Comparison of ENCODE assay signal across 1 cellular context in genomic region chr4:7650606-7651400, GRCh38.
TF ChIP-seq lines count a peak whose summit lies in the region.

No MANE protein-coding gene starts in this region.

TF ChIP-seq in A549, 52 proteins besides CTCF, POLR2A, EP300 and RAD21 (continued from another document):
- no peak for TF ChIP-seq MAFK (IDR thresholded peaks at IDR 0.05; ENCODE audit: partially characterized antibody)
- TF ChIP-seq MYC (IDR thresholded peaks at IDR 0.05; ENCODE audit: borderline replicate concordance, low read length) = no peak
- no peak for TF ChIP-seq TFCP2L1 (CRISPR knock-in tag; IDR thresholded peaks at IDR 0.05)
